In genomic region chr22:46725096-46725495, GRCh38 we compare ENCODE assay signal across 5 cellular contexts.
"Had no signal": no experiment of that assay in that cellular context is flagged by ENCODE, and none has a peak within 500 bp of the region (broad histone marks: within the 10 kb centered on the region; RNA-seq: fewer than 3 reads in every experiment).

No MANE protein-coding gene starts in this region.

- H3K27me3 Mint-ChIP-seq: IgD-negative memory B cell had no signal

- H3K4me3 Mint-ChIP-seq: GM23338, H9 had no signal

- DNase-seq: H9, HCEC 1CT had no signal

- H3K4me3 ChIP-seq: GM23338 had no signal

- H3K27ac Mint-ChIP-seq: GM23338, IgD-negative memory B cell had no signal

- ATAC-seq: GM23338, HepG2 had no signal

- H3K9me3 Mint-ChIP-seq: GM23338, H9, IgD-negative memory B cell had no signal
